16 cellular contexts compared by ENCODE assay signal in genomic region chr4:173436149-173436579, GRCh38. TPM values are rescaled to one million over a fixed set of nuclear protein-coding genes. Genes with fewer than 3 reads are reported as not detected.
DNase-seq lines count a peak whose midpoint lies in the region; ATAC-seq, FAIRE-seq and TF ChIP-seq lines count a peak whose summit lies in the region.
"Had no signal": no experiment of that assay in that cellular context is flagged by ENCODE, and none has a peak within 500 bp of the region (broad histone marks: within the 10 kb centered on the region; RNA-seq: fewer than 3 reads in every experiment).

No MANE protein-coding gene starts in this region.

- H3K27ac ChIP-seq in GM12878 (ENCODE audit: control insufficient read depth, insufficient read depth) (no peak overlapping the region), prostate gland (no peak overlapping the region)

- SMC1A ChIA-PET in GM12878 (lab: Charles Lee; ENCODE audit: uncharacterized antibody, unreplicated experiment) = no interaction called here

- TF ChIP-seq RAD21 in GM12878 (IDR thresholded peaks at IDR 0.05; ENCODE audit: insufficient read depth, low read depth, low read length) = no peak

- no peaks in the 10 kb centered on the region for H3K9me3 ChIP-seq in GM12878 (replicated peaks; ENCODE audit: control insufficient read depth, insufficient read depth, low read length)
- H3K9me3 ChIP-seq in prostate gland = no peaks in the 10 kb centered on the region
- H3K9me3 ChIP-seq: uterus had no signal

- no peak overlapping the region for H3K4me2 ChIP-seq in GM12878 (ENCODE audit: control insufficient read depth, insufficient read depth)

- TF ChIP-seq CTCF in GM12878 (IDR thresholded peaks at IDR 0.05 in 2 of 3, conservative IDR thresholded peaks at IDR 0.05 in 1 of 3; ENCODE audit: control insufficient read depth in 2 of 3, extremely low read depth in 1 of 3, insufficient read depth in 1 of 3, low read depth in 3 of 3, low read length in 3 of 3) (no peak), prostate gland (IDR thresholded peaks at IDR 0.05) (no peak)

- H3K36me3 ChIP-seq in GM12878 (ENCODE audit: control insufficient read depth in 2 of 2, insufficient read depth in 2 of 2, low read length in 1 of 2) (no peaks in the 10 kb centered on the region), prostate gland (no peaks in the 10 kb centered on the region)
- H3K36me3 ChIP-seq: uterus had no signal

- no peaks in the 10 kb centered on the region for H3K79me2 ChIP-seq in GM12878 (ENCODE audit: control insufficient read depth, insufficient read depth, low read length)

- ATAC-seq in GM12878 = no peak
- no peak for ATAC-seq in HG03159 (IDR thresholded peaks at IDR 0.05; ENCODE audit: unreplicated experiment)
- ATAC-seq in HG03139 (IDR thresholded peaks at IDR 0.05; ENCODE audit: unreplicated experiment) = no peak
- ATAC-seq: activated naive CD4-positive, alpha-beta T cell treated with anti-CD3 and anti-CD28 coated beads, Interleukin-2, amount 50 U/mL, for 72 hours; effector memory CD8-positive, alpha-beta T cell had no signal

- H3K9ac ChIP-seq in GM12878 (ENCODE audit: control insufficient read depth, insufficient read depth, low read length) = no peak overlapping the region

- CTCF ChIA-PET in GM12878 (lab: Yijun Ruan, JAX) = no interaction called here

- no peak overlapping the region for H2AFZ ChIP-seq in GM12878 (ENCODE audit: control insufficient read depth, low read depth, low read length)

- no peaks in the 10 kb centered on the region for H4K20me1 ChIP-seq in GM12878 (ENCODE audit: control insufficient read depth, insufficient read depth)

- no peak for TF ChIP-seq EP300 in GM12878 (IDR thresholded peaks at IDR 0.05; ENCODE audit: borderline replicate concordance in 1 of 2, control insufficient read depth in 1 of 2, low read depth in 2 of 2, low read length in 2 of 2)

- no TSS peak for BruUV-seq in GM12878 (replicated peaks; lab: Mats Ljungman, UMichigan)

- in situ Hi-C loops in GM12878 (cut with MboI) = no loop called here

- TF ChIP-seq POLR2A in GM12878 (IDR thresholded peaks at IDR 0.05; ENCODE audit: low read depth, low read length) = no peak
- no peak for TF ChIP-seq POLR2A in prostate gland (IDR thresholded peaks at IDR 0.05)

- POLR2A ChIA-PET in GM12878 (lab: Charles Lee) = no interaction called here

- 77% methylated on average over 5 of the region's 5 CpGs for WGBS in GM12878 (ENCODE audit: insufficient coverage, insufficient replicate concordance, low lambda C conversion rate, missing lambda C conversion rate)
- 59% methylated on average over 5 of the region's 5 CpGs for WGBS in prostate gland

- H3K4me1 ChIP-seq in GM12878 (ENCODE audit: control insufficient read depth, insufficient read depth, low read length) = no peaks in the 10 kb centered on the region
- H3K4me1 ChIP-seq in prostate gland (replicated peaks) = no peaks in the 10 kb centered on the region
- H3K4me1 ChIP-seq: uterus had no signal

- peak; percentile 49 for FAIRE-seq in GM12878 (lab: Jason Lieb, UNC)
- FAIRE-seq: keratinocyte had no signal

- intact Hi-C loops in GM12878 (cut with micrococcal nuclease; ENCODE audit: unreplicated experiment) (no loop called here), prostate gland (cut with DNase I) (no loop called here)

- RAD21 ChIA-PET in GM12878 (lab: Charles Lee; ENCODE audit: unreplicated experiment) = no interaction called here

- peak; percentile 54 for DNase-seq in AG08396 (ENCODE audit: low spot score)
- peak; percentile 63 for DNase-seq in HPDE6-E6E7 (ENCODE audit: extremely low spot score)
- no peak for DNase-seq in GM12878 (ENCODE audit: low read depth, low spot score)
- peak; percentile 36 for DNase-seq in kidney tubule cell (ENCODE audit: low spot score)
- DNase-seq in NCI-H774 (lab: John Stamatoyannopoulos, UW) = no peak
- no peak for DNase-seq in prostate gland (ENCODE audit: low spot score)
- DNase-seq: activated CD4-positive, alpha-beta T cell treated with anti-CD3 and anti-CD28 coated beads for 4 hours; CD4-positive, alpha-beta T cell; effector memory CD8-positive, alpha-beta T cell; NCI-H2107; SHP77; uterus had no signal

- H3K27me3 ChIP-seq in GM12878 (replicated peaks in 1 of 2; ENCODE audit: control insufficient read depth in 2 of 2, insufficient read depth in 2 of 2, low read length in 1 of 2) (no peaks in the 10 kb centered on the region), prostate gland (replicated peaks; ENCODE audit: insufficient read depth) (no peaks in the 10 kb centered on the region)
- H3K27me3 ChIP-seq: uterus had no signal

- H3K4me3 ChIP-seq in GM12878 (no peak overlapping the region), prostate gland (no peak overlapping the region)
- H3K4me3 ChIP-seq: uterus had no signal

TF ChIP-seq in GM12878, 131 proteins besides CTCF, POLR2A, EP300 and RAD21:
- TF ChIP-seq NKRF (conservative IDR thresholded peaks at IDR 0.05) (no peak), USF1 (IDR thresholded peaks at IDR 0.05; ENCODE audit: borderline replicate concordance, extremely low read length, insufficient read depth, low read depth, low read length) (no peak), SMC3 (IDR thresholded peaks at IDR 0.05; ENCODE audit: borderline replicate concordance, low read length) (no peak), ASH2L (IDR thresholded peaks at IDR 0.05; ENCODE audit: borderline replicate concordance, low read depth) (no peak)

RNA-seq across cellular contexts. Expression of gene SCRG1, which starts 37.2 kb away (rescaled TPM):
- not detected in 2 replicates for total RNA-seq in GM12878 (2013; cell fraction: nucleolus; rRNA removed)
- total RNA-seq in GM12878 (2014; rRNA removed) (not detected in 2 replicates), GM12878 (2014; rRNA removed; fragmentation: Illumina TruSeq; extraction: Trizol) (not detected in 2 replicates), GM12878 (2021) (not detected in 2 replicates), prostate gland (10 to 100 TPM in 1 of 2 donors, under 1 TPM in 1; 0.14 to 15.1 TPM)
- 0.05 TPM for polyA plus RNA-seq in GM12878 (2011; ENCODE audit: low read depth)
- polyA plus RNA-seq in GM12878 (2011; rRNA removed) (not detected in 2 replicates), GM12878 (2014; fragmentation: Illumina TruSeq; extraction: Trizol) (not detected in 2 replicates), GM12878 (2014; fragmentation: Nextera tagmentation; extraction: Ambion mirVana) (under 1 TPM in 1 of 2 experiments, not detected in 1; 0.02 TPM), GM12878 (2014; rRNA removed) (not detected in 2 replicates), GM12878 (2016; fragmentation: Nextera tagmentation; extraction: Ambion mirVana) (under 1 TPM; 0.54 to 0.58 TPM)
- polyA plus RNA-seq in GM12878 (2011; cell fraction: cytosol; rRNA removed) = not detected in 2 replicates
- not detected in 2 replicates for polyA plus RNA-seq in GM12878 (2011; cell fraction: nucleus; rRNA removed)
- polyA plus RNA-seq in GM12878 (2012) = 0.04 TPM in 2 replicates
- not detected in 2 replicates for polyA minus RNA-seq in GM12878 (2011; rRNA and poly(A)+ RNA removed)
- polyA minus RNA-seq in GM12878 (2011; cell fraction: cytosol; rRNA and poly(A)+ RNA removed) = not detected in 2 replicates
- not detected in 2 replicates for polyA minus RNA-seq in GM12878 (2011; cell fraction: nucleus; rRNA and poly(A)+ RNA removed)
- total RNA-seq: activated naive CD4-positive, alpha-beta T cell treated with anti-CD3 and anti-CD28 coated beads, Interleukin-2, amount 50 U/mL, for 72 hours; CD4-positive, alpha-beta T cell had no signal
- polyA plus RNA-seq: keratinocyte had no signal

Comparison
In these comparisons a context has a peak if more than half of its experiments do, and no peak if none do; other contexts are left out.
1. DNase-seq: peak in AG08396 (single experiment), HPDE6-E6E7 (single experiment) and kidney tubule cell (single experiment); none in GM12878 (single experiment), NCI-H774 (single experiment) and prostate gland (single experiment).